Comparison of ENCODE assay signal across 9 cellular contexts in the genomic region with DNA sequence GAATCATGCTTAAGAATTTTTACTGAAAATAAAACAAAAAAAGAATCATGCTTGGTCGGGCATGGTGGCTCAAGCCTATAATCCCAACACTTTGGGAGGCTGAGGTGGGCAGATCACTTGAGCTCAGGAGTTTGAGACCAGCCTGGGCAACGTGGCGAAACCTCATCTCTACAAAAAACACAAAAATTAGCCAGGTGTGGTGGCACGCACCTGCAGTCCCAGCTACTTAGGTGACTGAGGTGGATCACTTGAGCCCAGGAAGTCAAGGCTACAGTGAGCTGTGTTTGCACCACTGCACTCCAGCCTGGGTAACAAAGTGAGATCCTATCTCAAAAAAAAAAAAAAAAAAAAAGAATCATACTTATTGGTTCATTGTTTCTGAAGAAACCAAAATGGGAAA. TPM values are rescaled to one million over a fixed set of nuclear protein-coding genes. Genes with fewer than 3 reads are reported as not detected.
"Had no signal": no experiment of that assay in that cellular context is flagged by ENCODE, and none has a peak within 500 bp of the region (broad histone marks: within the 10 kb centered on the region; RNA-seq: fewer than 3 reads in every experiment).

No MANE protein-coding gene starts in this region.

RNA-seq across cellular contexts. Expression of a gene that starts 55.9 kb away (rescaled TPM):
- total RNA-seq: OCI-LY7, PC-3, PC-9, Peyer's patch, Right ventricle myocardium inferior, Right ventricle myocardium superior, RPMI7951, SJCRH30, SJSA1 had no signal
